10 cellular contexts compared by ENCODE assay signal in genomic region chr7:66152538-66153191, GRCh38. TPM values are rescaled to one million over a fixed set of nuclear protein-coding genes. Genes with fewer than 3 reads are reported as not detected.
A peak's percentile ranks its signal among the peaks of the same experiment; 100 is the strongest.
DNase-seq lines count a peak whose midpoint lies in the region; ATAC-seq and TF ChIP-seq lines count a peak whose summit lies in the region.
"Had no signal": no experiment of that assay in that cellular context is flagged by ENCODE, and none has a peak within 500 bp of the region (broad histone marks: within the 10 kb centered on the region; RNA-seq: fewer than 3 reads in every experiment).

No MANE protein-coding gene starts in this region.

- dilution Hi-C loops in IMR-90 (cut with HindIII; ENCODE audit: low sequenced_read_pairs, unreplicated experiment), result no loop called here

- H3K14ac ChIP-seq in IMR-90 (replicated peaks; ENCODE audit: low read depth, low read length), result peak overlapping the region; percentile 61

- H4K91ac ChIP-seq in IMR-90 (ENCODE audit: insufficient read depth, low read depth, low read length), result peak overlapping the region; percentile 58

- H2BK20ac ChIP-seq in IMR-90 (ENCODE audit: low read depth, low read length), result peak overlapping the region; percentile 67

- peak overlapping the region; percentile 89 for H2AK9ac ChIP-seq in IMR-90 (replicated peaks; ENCODE audit: low read depth, low read length, poor library complexity)

- H3K27me3 ChIP-seq in IMR-90 (ENCODE audit: control insufficient read depth, insufficient read depth, low read length), result no peaks in the 10 kb centered on the region
- H3K27me3 ChIP-seq in spleen (replicated peaks in 1 of 7), result no peaks in the 10 kb centered on the region

- H3K36me3 Mint-ChIP-seq in immature natural killer cell, result peaks cover 10 to 19% (median 13%) of the 10 kb centered on the region in 3 donors
- H3K36me3 Mint-ChIP-seq in activated CD8-positive, alpha-beta memory T cell treated with anti-CD3 and anti-CD28 coated beads, Interleukin-2, amount 10 ng/mL, durations not matched to agents 7 days and 5 days, result peaks cover 59% of the 10 kb centered on the region

- peak overlapping the region in 2 of 5 donors; percentile 56 to 80 for H3K4me3 Mint-ChIP-seq in immature natural killer cell
- no peak overlapping the region for H3K4me3 Mint-ChIP-seq in activated CD8-positive, alpha-beta memory T cell treated with anti-CD3 and anti-CD28 coated beads, Interleukin-2, amount 10 ng/mL, durations not matched to agents 7 days and 5 days
- H3K4me3 Mint-ChIP-seq: naive B cell had no signal

- peak overlapping the region; percentile 74 to 97 (median 84) for H3K27ac Mint-ChIP-seq in immature natural killer cell
- H3K27ac Mint-ChIP-seq in activated CD8-positive, alpha-beta memory T cell treated with anti-CD3 and anti-CD28 coated beads, Interleukin-2, amount 10 ng/mL, durations not matched to agents 7 days and 5 days, result no peak overlapping the region

- peak overlapping the region; percentile 91 for H2BK120ac ChIP-seq in IMR-90 (ENCODE audit: low read depth, low read length)

- H3K4me1 ChIP-seq in IMR-90 (ENCODE audit: control insufficient read depth, insufficient read depth, low read length) (peaks cover 25% of the 10 kb centered on the region), spleen (peaks cover 7 to 57% (median 30%) of the 10 kb centered on the region in 6 donors)

- CTCF ChIA-PET in IMR-90 (lab: Yijun Ruan, JAX), result interaction anchor here (0.6 kb wide), 2 partner anchors 157 to 527 kb away, joined by 3 read pairs; no protein-coding TSS in a partner anchor
- CTCF ChIA-PET in activated CD8-positive, alpha-beta memory T cell treated with anti-CD3 and anti-CD28 coated beads, Interleukin-2, amount 10 ng/mL, durations not matched to agents 7 days and 5 days (lab: Charles Lee), result no interaction called here

- WGBS in IMR-90 (ENCODE audit: extremely low coverage in 2 of 2, insufficient read length in 1 of 2), 2 experiments, result 11% methylated on average over 5 of the region's 9 CpGs; no CpG with 5 or more reads in 1 of the 2 experiments
- WGBS in spleen, 5 donors, result 50 to 82% (median 75%) methylated on average over 9 of the region's 9 CpGs

- no peaks in the 10 kb centered on the region for H3K9me3 Mint-ChIP-seq in immature natural killer cell
- no peaks in the 10 kb centered on the region for H3K9me3 Mint-ChIP-seq in activated CD8-positive, alpha-beta memory T cell treated with anti-CD3 and anti-CD28 coated beads, Interleukin-2, amount 10 ng/mL, durations not matched to agents 7 days and 5 days (ENCODE audit: low read depth)

- H3K23ac ChIP-seq in IMR-90 (ENCODE audit: low read depth, low read length), result peak overlapping the region; percentile 82

- peaks cover 39 to 52% of the 10 kb centered on the region in 2 donors for H3K4me1 Mint-ChIP-seq in immature natural killer cell
- peaks cover 28% of the 10 kb centered on the region for H3K4me1 Mint-ChIP-seq in activated CD8-positive, alpha-beta memory T cell treated with anti-CD3 and anti-CD28 coated beads, Interleukin-2, amount 10 ng/mL, durations not matched to agents 7 days and 5 days

- peak overlapping the region; percentile 60 for H3K4me2 ChIP-seq in IMR-90 (ENCODE audit: low read depth, low read length)

- no peak for TF ChIP-seq CTCF in IMR-90 (conservative IDR thresholded peaks at IDR 0.05; ENCODE audit: low read depth, low read length)
- no peak for TF ChIP-seq CTCF in cardiac fibroblast (IDR thresholded peaks at IDR 0.05; ENCODE audit: low read depth, low read length)
- no peak for TF ChIP-seq CTCF in spleen (IDR thresholded peaks at IDR 0.05 in 8 of 11, conservative IDR thresholded peaks at IDR 0.05 in 3 of 11)

- peak overlapping the region; percentile 19 for H2AFZ ChIP-seq in IMR-90 (replicated peaks; ENCODE audit: low read length, poor library complexity)

- H3K27ac ChIP-seq in IMR-90 (ENCODE audit: insufficient read depth, low read length) (peak overlapping the region; percentile 88), spleen (peak overlapping the region; percentile 3 to 90 (median 80))

- in situ Hi-C loops in IMR-90 (cut with MboI; ENCODE audit: low sequenced_read_pairs), result no loop called here

- peak overlapping the region; percentile 92 for H3K4ac ChIP-seq in IMR-90 (ENCODE audit: low read depth, low read length)

- peaks cover 0 to 56% of the 10 kb centered on the region in 2 experiments for H3K79me1 ChIP-seq in IMR-90 (ENCODE audit: low read depth in 1 of 2, low read length in 2 of 2)

- TF ChIP-seq POLR2A in IMR-90 (IDR thresholded peaks at IDR 0.05; ENCODE audit: low read depth, low read length) (no peak), spleen (IDR thresholded peaks at IDR 0.05) (no peak)

- ATAC-seq in IMR-90 (ENCODE audit: low read depth) (peak; percentile 35), GM19023 (IDR thresholded peaks at IDR 0.05; ENCODE audit: unreplicated experiment) (no peak)
- ATAC-seq in activated CD8-positive, alpha-beta memory T cell treated with anti-CD3 and anti-CD28 coated beads, Interleukin-2, amount 10 ng/mL, durations not matched to agents 7 days and 5 days, result no peak

- intact Hi-C loops in IMR-90 (cut with micrococcal nuclease) (loop anchor here (5.0 kb wide), 2 partner anchors 175 to 475 kb away; partner anchors contain the start of gene KCTD7), spleen (cut with DNase I; ENCODE audit: low total_unique reads) (no loop called here)

- H3K18ac ChIP-seq in IMR-90 (ENCODE audit: low read depth, low read length), result peak overlapping the region; percentile 89

- no peak for TF ChIP-seq RAD21 in IMR-90 (IDR thresholded peaks at IDR 0.05; ENCODE audit: low read length)

- peak overlapping the region; percentile 91 for H2AK5ac ChIP-seq in IMR-90 (ENCODE audit: low read depth, low read length)

- H3K9ac ChIP-seq in IMR-90 (ENCODE audit: low read depth, low read length), result peak overlapping the region; percentile 54

- H2BK5ac ChIP-seq in IMR-90 (ENCODE audit: low read depth, low read length, poor library complexity, severe bottlenecking), result peak overlapping the region; percentile 90

- H3K9me3 ChIP-seq in IMR-90 (ENCODE audit: control insufficient read depth, insufficient read depth, low read length), result no peaks in the 10 kb centered on the region
- peaks cover 0 to 3% (median 0%) of the 10 kb centered on the region in 8 donors for H3K9me3 ChIP-seq in spleen

- peak overlapping the region; percentile 79; the same call in 1 of the 3 replicates for H2BK15ac ChIP-seq in IMR-90 (ENCODE audit: low read depth, low read length)

- peaks cover 0 to 3% (median 0%) of the 10 kb centered on the region in 3 donors for H3K27me3 Mint-ChIP-seq in immature natural killer cell (ENCODE audit: low read depth in 3 of 3)
- no peaks in the 10 kb centered on the region for H3K27me3 Mint-ChIP-seq in activated CD8-positive, alpha-beta memory T cell treated with anti-CD3 and anti-CD28 coated beads, Interleukin-2, amount 10 ng/mL, durations not matched to agents 7 days and 5 days
- H3K27me3 Mint-ChIP-seq: naive B cell had no signal

- peak overlapping the region; percentile 53 to 63; a peak in 3 of 4 replicates for H4K8ac ChIP-seq in IMR-90 (ENCODE audit: low read depth in 2 of 2, low read length in 2 of 2)

- peaks cover 14% of the 10 kb centered on the region for H3K36me3 ChIP-seq in IMR-90 (ENCODE audit: control insufficient read depth, insufficient read depth, low read length)
- H3K36me3 ChIP-seq in spleen, result peaks cover 0 to 94% (median 49%) of the 10 kb centered on the region in 6 donors

- peak overlapping the region; percentile 71 for H4K5ac ChIP-seq in IMR-90 (ENCODE audit: low read depth, low read length)

- POLR2A ChIA-PET in IMR-90 (lab: Charles Lee; ENCODE audit: unreplicated experiment), result no interaction called here

- BruUV-seq in IMR-90 (replicated peaks; lab: Mats Ljungman, UMichigan), result TSS peak; percentile 57

- H3K4me3 ChIP-seq in IMR-90 (ENCODE audit: insufficient read depth, low read depth, low read length), result no peak overlapping the region
- H3K4me3 ChIP-seq in cardiac fibroblast (replicated peaks in 1 of 2; ENCODE audit: low read depth in 2 of 2, low read length in 2 of 2), result no peak overlapping the region
- peak overlapping the region in 4 of 8 donors; percentile 4 to 46 (median 16) for H3K4me3 ChIP-seq in spleen

- H3K9me1 ChIP-seq in IMR-90 (ENCODE audit: insufficient read depth, low read length), result peaks cover 24% of the 10 kb centered on the region; the same call in 1 of the 2 replicates

- DNase-seq in IMR-90 (peak; percentile 34), cardiac fibroblast (ENCODE audit: low read depth in 2 of 2) (peak; percentile 18 to 47), immature natural killer cell (no peak), spleen (no peak), GDM1 (lab: John Stamatoyannopoulos, UW) (no peak), NCI-H345 treated with DMSO at 0.1 percent for 48 hours (lab: John Stamatoyannopoulos, UW; ENCODE audit: unreplicated experiment) (no peak)
- no peak for DNase-seq in activated CD8-positive, alpha-beta memory T cell treated with anti-CD3 and anti-CD28 coated beads, Interleukin-2, amount 10 ng/mL, durations not matched to agents 7 days and 5 days
- DNase-seq: naive B cell, NCI-H82 had no signal

- H3K56ac ChIP-seq in IMR-90 (ENCODE audit: extremely low read depth, insufficient read depth, low read length), result peak overlapping the region; percentile 33

- peaks cover 11% of the 10 kb centered on the region for H4K20me1 ChIP-seq in IMR-90 (ENCODE audit: insufficient read depth, low read length)

RNA-seq across cellular contexts. Expression of gene CRCP, which starts 38.0 kb away (rescaled TPM):
- total RNA-seq in IMR-90 (2012; rRNA removed) (37.5 and 37.8 TPM in 2 replicates), spleen (10 to 100 TPM; 30.3 to 46.2 (median 42.5) TPM)
- polyA plus RNA-seq in IMR-90 (2012; rRNA removed) (21.5 and 22.9 TPM in 2 replicates), immature natural killer cell (10 to 100 TPM; 19.2 to 62.2 (median 23.2) TPM), spleen (10 to 100 TPM; 11.5 to 30.9 (median 12.0) TPM)
- polyA plus RNA-seq in IMR-90 (2012; cell fraction: cytosol; rRNA removed), result 11.4 and 11.9 TPM in 2 replicates
- 7.6 and 24.1 TPM in 2 replicates for polyA plus RNA-seq in IMR-90 (2012; cell fraction: nucleus; rRNA removed; ENCODE audit: low replicate concordance)
- total RNA-seq in activated CD8-positive, alpha-beta memory T cell treated with anti-CD3 and anti-CD28 coated beads, Interleukin-2, amount 10 ng/mL, durations not matched to agents 7 days and 5 days, result 10 to 100 TPM; 28.3 to 29.4 TPM

RNA-seq across cellular contexts. Expression of gene TPST1, which starts 52.5 kb away (rescaled TPM):
- total RNA-seq in IMR-90 (2012; rRNA removed) (49.7 and 58.6 TPM in 2 replicates), spleen (10 to 100 TPM; 18.2 to 58.5 (median 34.6) TPM)
- polyA plus RNA-seq in IMR-90 (2012; rRNA removed) (35.2 and 37.7 TPM in 2 replicates), immature natural killer cell (1 to 10 TPM; 2.4 to 3.9 (median 3.2) TPM), spleen (1 to 10 TPM; 4.8 to 9.5 (median 5.3) TPM)
- 32.9 and 42.3 TPM in 2 replicates for polyA plus RNA-seq in IMR-90 (2012; cell fraction: cytosol; rRNA removed)
- polyA plus RNA-seq in IMR-90 (2012; cell fraction: nucleus; rRNA removed; ENCODE audit: low replicate concordance), result 11.1 and 42.8 TPM in 2 replicates
- total RNA-seq in activated CD8-positive, alpha-beta memory T cell treated with anti-CD3 and anti-CD28 coated beads, Interleukin-2, amount 10 ng/mL, durations not matched to agents 7 days and 5 days, result 1 to 10 TPM in 1 of 2 experiments, under 1 TPM in 1; 0.85 to 1.1 TPM

Comparison
In these comparisons a context has a peak if more than half of its experiments do, and no peak if none do; other contexts are left out.
1. DNase-seq: peak in IMR-90 (single experiment) and cardiac fibroblast (2 of 2); none in immature natural killer cell (0 of 3), spleen (single experiment), GDM1 (single experiment), activated CD8-positive, alpha-beta memory T cell treated with anti-CD3 and anti-CD28 coated beads, Interleukin-2, amount 10 ng/mL, durations not matched to agents 7 days and 5 days (single experiment) and NCI-H345 treated with DMSO at 0.1 percent for 48 hours (single experiment).
2. RNA of gene TPST1, which starts 52.5 kb away (total RNA-seq): 49.7 to 58.6 TPM in IMR-90 and 18.2 to 58.5 TPM in spleen; 0.85 to 1.1 TPM in activated CD8-positive, alpha-beta memory T cell treated with anti-CD3 and anti-CD28 coated beads, Interleukin-2, amount 10 ng/mL, durations not matched to agents 7 days and 5 days; every median in the first group is over 4 times any median in the second.